8 cellular contexts compared by ENCODE assay signal in genomic region chr13:39942901-39943273, GRCh38.
A peak's percentile ranks its signal among the peaks of the same experiment; 100 is the strongest.
DNase-seq lines count a peak whose midpoint lies in the region; ATAC-seq, FAIRE-seq and TF ChIP-seq lines count a peak whose summit lies in the region.

No MANE protein-coding gene starts in this region.

- TF ChIP-seq CTCF in foreskin fibroblast (IDR thresholded peaks at IDR 0.05; ENCODE audit: low read depth, low read length) (peak; percentile 100), pancreas (IDR thresholded peaks at IDR 0.05) (peak; percentile 72 to 86 (median 84)), tibial nerve (IDR thresholded peaks at IDR 0.05) (peak; percentile 77 to 92 (median 82))

- H3K4me1 ChIP-seq in pancreas (no peaks in the 10 kb centered on the region), tibial nerve (peaks cover 0 to 8% (median 0%) of the 10 kb centered on the region in 4 donors)

- H3K4me3 ChIP-seq in foreskin fibroblast (ENCODE audit: low read depth in 1 of 2, low read length in 2 of 2) (no peak overlapping the region), pancreas (no peak overlapping the region), tibial nerve (no peak overlapping the region)

- no peaks in the 10 kb centered on the region for H3K9me3 ChIP-seq in pancreas
- H3K9me3 ChIP-seq in tibial nerve: no peaks in the 10 kb centered on the region

- 13 to 22% methylated on average over 8 of the region's 8 CpGs for WGBS in pancreas, 2 donors
- 16 to 26% methylated on average over 8 of the region's 8 CpGs for WGBS in tibial nerve, 2 donors

- peak; percentile 12 to 43 for TF ChIP-seq EP300 in tibial nerve (IDR thresholded peaks at IDR 0.05)

- FAIRE-seq in pancreas (lab: Jason Lieb, UNC): no peak

- DNase-seq in Daoy (ENCODE audit: low read depth): peak; percentile 77
- DNase-seq in HT1080 (ENCODE audit: low read depth): peak; percentile 78
- peak; percentile 67 for DNase-seq in RPMI8226
- DNase-seq in activated T-helper 1 cell treated with anti-CD3 and anti-CD28 coated beads, Interleukin-2, amount 50 U/mL, for 16 hours (ENCODE audit: low read depth in 1 of 2, low spot score in 1 of 2): peak; percentile 32 to 42
- peak; percentile 48 to 80 for DNase-seq in foreskin fibroblast
- peak; percentile 55 to 83 (median 76) for DNase-seq in pancreas
- peak; percentile 43 to 75 for DNase-seq in tibial nerve (ENCODE audit: low spot score in 2 of 2)

- intact Hi-C loops in pancreas (cut with DNase I): no loop called here

- no peaks in the 10 kb centered on the region for H3K27me3 ChIP-seq in pancreas
- H3K27me3 ChIP-seq in tibial nerve: no peaks in the 10 kb centered on the region

- no peak overlapping the region for H3K27ac ChIP-seq in pancreas
- H3K27ac ChIP-seq in tibial nerve: peak overlapping the region in 1 of 4 donors; percentile 26

- ATAC-seq in GM21526 (IDR thresholded peaks at IDR 0.05; ENCODE audit: low FRiP score, unreplicated experiment) (peak; percentile 98), pancreas (peak; percentile 95 to 100 (median 100))

- TF ChIP-seq POLR2A in tibial nerve (IDR thresholded peaks at IDR 0.05): no peak

- H3K36me3 ChIP-seq in pancreas (no peaks in the 10 kb centered on the region), tibial nerve (no peaks in the 10 kb centered on the region)
